Comparison of ENCODE assay signal across 14 cellular contexts in the genomic region with DNA sequence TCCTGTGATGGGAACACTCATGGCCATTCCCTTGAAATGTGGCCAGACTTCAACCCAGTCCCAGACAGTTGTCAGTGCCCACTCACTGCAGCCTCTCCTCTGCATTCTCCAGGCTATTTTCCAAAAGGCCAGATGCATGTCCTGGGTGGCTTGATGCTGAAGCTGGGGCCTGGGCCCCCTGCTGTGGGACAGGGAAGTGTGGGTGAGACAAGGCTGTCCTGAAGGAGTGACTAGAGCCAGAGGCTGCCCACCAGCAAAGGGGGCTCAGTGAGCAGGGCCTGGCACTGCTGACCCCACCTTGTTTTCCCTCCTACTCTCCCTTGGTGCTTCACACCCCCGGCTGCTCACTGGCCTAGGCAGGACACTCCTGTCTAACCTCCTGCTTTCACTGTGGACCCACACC. TPM values are rescaled to one million over a fixed set of nuclear protein-coding genes. Genes with fewer than 3 reads are reported as not detected.
DNase-seq lines count a peak whose midpoint lies in the region; ATAC-seq and TF ChIP-seq lines count a peak whose summit lies in the region.
"Had no signal": no experiment of that assay in that cellular context is flagged by ENCODE, and none has a peak within 500 bp of the region (broad histone marks: within the 10 kb centered on the region; RNA-seq: fewer than 3 reads in every experiment).

No MANE protein-coding gene starts in this region.

- DNase-seq in AG04450 (ENCODE audit: low read depth, low spot score) = no peak
- DNase-seq in neural progenitor cell (ENCODE audit: low spot score) = no peak
- DNase-seq in RKO (ENCODE audit: low spot score) = no peak
- no peak for DNase-seq in NCI-H128 (lab: John Stamatoyannopoulos, UW; ENCODE audit: unreplicated experiment)
- DNase-seq in HK-2 (ENCODE audit: unreplicated experiment) = no peak
- DNase-seq: aorta, NCI-H2081 treated with DMSO at 0.1 percent for 48 hours, posterior cingulate gyrus had no signal

- H3K4me2 ChIP-seq in neural progenitor cell = no peak overlapping the region

- H3K9me3 Mint-ChIP-seq in dendritic cell treated with granulocyte-macrophage colony-stimulating factor and Interleukin-4, amounts not matched to agents 40 ng/mL and 50 ng/mL, for 4 days = no peaks in the 10 kb centered on the region
- H3K9me3 Mint-ChIP-seq in neural progenitor cell = no peaks in the 10 kb centered on the region

- H3K9me3 ChIP-seq in AG04450 (ENCODE audit: control insufficient read depth, insufficient read depth, low read length) = no peaks in the 10 kb centered on the region
- H3K9me3 ChIP-seq in HEK293 (ENCODE audit: control insufficient read depth, insufficient read depth, low read depth, low read length) = no peaks in the 10 kb centered on the region
- H3K9me3 ChIP-seq in neural progenitor cell (ENCODE audit: low read depth) = no peaks in the 10 kb centered on the region

- no peaks in the 10 kb centered on the region for H3K79me2 ChIP-seq in neural progenitor cell (ENCODE audit: low read depth)

- no peaks in the 10 kb centered on the region for H3F3A ChIP-seq in neural progenitor cell (ENCODE audit: low read depth)

- ATAC-seq in HG03571 (IDR thresholded peaks at IDR 0.05; ENCODE audit: unreplicated experiment) = no peak
- ATAC-seq: GM12878, Panc1 had no signal

- peak overlapping the region; percentile 99 for H3K27ac Mint-ChIP-seq in dendritic cell treated with granulocyte-macrophage colony-stimulating factor and Interleukin-4, amounts not matched to agents 40 ng/mL and 50 ng/mL, for 4 days
- H3K27ac Mint-ChIP-seq in neural progenitor cell = peak overlapping the region; percentile 34

- H3K4me3 ChIP-seq in AG04450 (ENCODE audit: low read depth, low read length) (no peak overlapping the region), HEK293 (ENCODE audit: low read depth, low read length) (no peak overlapping the region), neural progenitor cell (no peak overlapping the region)
- H3K4me3 ChIP-seq: GM12878 had no signal

- H3K4me3 Mint-ChIP-seq in dendritic cell treated with granulocyte-macrophage colony-stimulating factor and Interleukin-4, amounts not matched to agents 40 ng/mL and 50 ng/mL, for 4 days = peak overlapping the region; percentile 41
- H3K4me3 Mint-ChIP-seq in neural progenitor cell = no peak overlapping the region

- H3K4me1 ChIP-seq in HEK293 (ENCODE audit: control insufficient read depth, insufficient read depth, low read length) (no peaks in the 10 kb centered on the region), neural progenitor cell (no peaks in the 10 kb centered on the region)

- CTCF ChIA-PET in AG04450 (lab: Charles Lee) (interaction anchor here (1.4 to 4.9 kb wide), 2 partner anchors 14 to 28 kb away, joined by 4 to 52 read pairs; partner anchors contain the start of genes CISH and MAPKAPK3), HEK293 (lab: Yijun Ruan, JAX) (interaction anchor here (0.8 kb wide), 1 partner anchor 15 kb away, joined by 3 read pairs; no protein-coding TSS in a partner anchor)

- no peak overlapping the region for H3K9ac ChIP-seq in neural progenitor cell

- POLR2A ChIA-PET in AG04450 (lab: Yijun Ruan, JAX) (interaction anchor here (2.9 kb wide), 1 partner anchor 29 kb away, joined by 38 read pairs; the partner anchor contains the start of gene HEMK1), HEK293 (lab: Yijun Ruan, JAX) (no interaction called here)

- H3K27me3 ChIP-seq in AG04450 (ENCODE audit: control insufficient read depth, insufficient read depth, low read length) (no peaks in the 10 kb centered on the region), neural progenitor cell (no peaks in the 10 kb centered on the region)

- H3K27ac ChIP-seq in AG04450 (ENCODE audit: low read depth, low read length) = peak overlapping the region; percentile 12
- no peak overlapping the region for H3K27ac ChIP-seq in HEK293 (ENCODE audit: extremely low read depth, low read depth, low read length)
- no peak overlapping the region for H3K27ac ChIP-seq in neural progenitor cell
- H3K27ac ChIP-seq: epithelial cell of prostate had no signal

- TF ChIP-seq CTCF in AG04450 (IDR thresholded peaks at IDR 0.05; ENCODE audit: low read depth, low read length) = no peak
- TF ChIP-seq CTCF in HEK293 (tag by site-specific recombination; IDR thresholded peaks at IDR 0.05) = no peak
- no peak for TF ChIP-seq CTCF in neural progenitor cell (IDR thresholded peaks at IDR 0.05)

- intact Hi-C loops in dendritic cell treated with granulocyte-macrophage colony-stimulating factor and Interleukin-4, amounts not matched to agents 40 ng/mL and 50 ng/mL, for 4 days (cut with micrococcal nuclease) = no loop called here

- H3K27me3 Mint-ChIP-seq in dendritic cell treated with granulocyte-macrophage colony-stimulating factor and Interleukin-4, amounts not matched to agents 40 ng/mL and 50 ng/mL, for 4 days = no peaks in the 10 kb centered on the region
- peaks cover 9% of the 10 kb centered on the region for H3K27me3 Mint-ChIP-seq in neural progenitor cell (ENCODE audit: insufficient read depth, low read depth)

- H3K36me3 ChIP-seq in HEK293 (ENCODE audit: control insufficient read depth in 2 of 2, insufficient read depth in 1 of 2, low read length in 2 of 2) (no peaks in the 10 kb centered on the region), neural progenitor cell (no peaks in the 10 kb centered on the region)

- no peaks in the 10 kb centered on the region for H4K20me1 ChIP-seq in neural progenitor cell (ENCODE audit: low read depth)

- H2AFZ ChIP-seq in neural progenitor cell (replicated peaks) = no peak overlapping the region

- peaks cover 65% of the 10 kb centered on the region for H3K36me3 Mint-ChIP-seq in dendritic cell treated with granulocyte-macrophage colony-stimulating factor and Interleukin-4, amounts not matched to agents 40 ng/mL and 50 ng/mL, for 4 days (ENCODE audit: low read depth)
- H3K36me3 Mint-ChIP-seq in neural progenitor cell = no peaks in the 10 kb centered on the region

- H3K4me1 Mint-ChIP-seq in dendritic cell treated with granulocyte-macrophage colony-stimulating factor and Interleukin-4, amounts not matched to agents 40 ng/mL and 50 ng/mL, for 4 days (ENCODE audit: low read depth) = peaks cover 83% of the 10 kb centered on the region
- peaks cover 3% of the 10 kb centered on the region for H3K4me1 Mint-ChIP-seq in neural progenitor cell

TF ChIP-seq in HEK293, 187 proteins besides CTCF, POLR2A, EP300 and RAD21:
- TF ChIP-seq WT1 (tag by site-specific recombination; IDR thresholded peaks at IDR 0.05) (no peak), EGR2 (tag by site-specific recombination; IDR thresholded peaks at IDR 0.05; ENCODE audit: low read depth) (peak; percentile 81), ZBTB17 (tag by site-specific recombination; IDR thresholded peaks at IDR 0.05) (no peak), ZFHX2 (tag by site-specific recombination; conservative IDR thresholded peaks at IDR 0.05) (peak; percentile 81), ZNF248 (tag by site-specific recombination; IDR thresholded peaks at IDR 0.05) (no peak)

RNA-seq across cellular contexts. Expression of gene CISH, which starts 11.9 kb away (rescaled TPM):
- 2.4 and 4.1 TPM in 2 replicates for polyA plus RNA-seq in AG04450 (2011; rRNA removed)
- polyA minus RNA-seq in AG04450 (2011; rRNA and poly(A)+ RNA removed) = 6.1 and 6.2 TPM in 2 replicates
- total RNA-seq in neural progenitor cell (ENCODE audit: low replicate concordance) = 0.32 and 0.90 TPM in 2 replicates

RNA-seq across cellular contexts. Expression of gene MAPKAPK3, which starts 17.2 kb away (rescaled TPM):
- 35.7 and 42.3 TPM in 2 replicates for polyA plus RNA-seq in AG04450 (2011; rRNA removed)
- 32.2 and 38.3 TPM in 2 replicates for polyA minus RNA-seq in AG04450 (2011; rRNA and poly(A)+ RNA removed)
- 47.7 and 77.5 TPM in 2 replicates for total RNA-seq in neural progenitor cell (ENCODE audit: low replicate concordance)

RNA-seq across cellular contexts. Expression of gene HEMK1, which starts 30.4 kb away (rescaled TPM):
- 12.1 and 15.5 TPM in 2 replicates for polyA plus RNA-seq in AG04450 (2011; rRNA removed)
- 14.6 and 17.3 TPM in 2 replicates for polyA minus RNA-seq in AG04450 (2011; rRNA and poly(A)+ RNA removed)
- total RNA-seq in neural progenitor cell (ENCODE audit: low replicate concordance) = 9.3 and 20.8 TPM in 2 replicates

RNA-seq across cellular contexts. Expression of gene C3orf18, which starts 32.2 kb away (rescaled TPM):
- polyA plus RNA-seq in AG04450 (2011; rRNA removed) = 10.0 and 11.7 TPM in 2 replicates
- polyA minus RNA-seq in AG04450 (2011; rRNA and poly(A)+ RNA removed) = 10.3 and 11.9 TPM in 2 replicates
- 8.5 and 15.6 TPM in 2 replicates for total RNA-seq in neural progenitor cell (ENCODE audit: low replicate concordance)
